24 cellular contexts compared by ENCODE assay signal in genomic region chr14:31881531-31882310, GRCh38.
DNase-seq lines count a peak whose midpoint lies in the region; ATAC-seq and TF ChIP-seq lines count a peak whose summit lies in the region.
"Had no signal": no experiment of that assay in that cellular context is flagged by ENCODE, and none has a peak within 500 bp of the region (broad histone marks: within the 10 kb centered on the region; RNA-seq: fewer than 3 reads in every experiment).

No MANE protein-coding gene starts in this region.

- no peak for TF ChIP-seq CTCF in choroid plexus epithelial cell (conservative IDR thresholded peaks at IDR 0.05; ENCODE audit: low read depth, low read length)

- H3K4me3 Mint-ChIP-seq in activated CD4-positive, alpha-beta T cell treated with anti-CD3 and anti-CD28 coated beads for 36 hours = no peak overlapping the region
- H3K4me3 Mint-ChIP-seq: activated CD8-positive, alpha-beta T cell treated with anti-CD3 and anti-CD28 coated beads, Interleukin-2, amount 10 ng/mL, durations not matched to agents 7 days and 5 days; activated naive CD4-positive, alpha-beta T cell treated with anti-CD3 and anti-CD28 coated beads, Interleukin-2, amount 50 U/mL, for 24 hours; GM23338; stimulated activated naive CD8-positive, alpha-beta T cell treated with anti-CD3 and anti-CD28 coated beads, Interleukin-15, amount 100 ng/mL, for 72 hours; T-helper 17 cell; WTC11 had no signal

- peaks cover 2% of the 10 kb centered on the region for H3K27me3 Mint-ChIP-seq in activated CD4-positive, alpha-beta T cell treated with anti-CD3 and anti-CD28 coated beads for 36 hours
- H3K27me3 Mint-ChIP-seq: activated naive CD4-positive, alpha-beta T cell treated with anti-CD3 and anti-CD28 coated beads, Interleukin-2, amount 50 U/mL, for 24 hours; stimulated activated naive CD8-positive, alpha-beta T cell treated with anti-CD3 and anti-CD28 coated beads, Interleukin-15, amount 100 ng/mL, for 72 hours had no signal

- no peak overlapping the region for H3K4me3 ChIP-seq in choroid plexus epithelial cell (ENCODE audit: low read depth, low read length)
- H3K4me3 ChIP-seq: GM23338, right atrium auricular region, upper lobe of left lung had no signal

- no peaks in the 10 kb centered on the region for H3K9me3 Mint-ChIP-seq in activated CD4-positive, alpha-beta T cell treated with anti-CD3 and anti-CD28 coated beads for 36 hours (ENCODE audit: low read depth)
- H3K9me3 Mint-ChIP-seq: activated naive CD4-positive, alpha-beta T cell treated with anti-CD3 and anti-CD28 coated beads, Interleukin-2, amount 50 U/mL, for 24 hours; GM23338; stimulated activated naive CD8-positive, alpha-beta T cell treated with anti-CD3 and anti-CD28 coated beads, Interleukin-15, amount 100 ng/mL, for 72 hours; WTC11 had no signal

- POLR2A ChIA-PET in activated CD4-positive, alpha-beta T cell treated with anti-CD3 and anti-CD28 coated beads for 36 hours (lab: Charles Lee) = no interaction called here

- intact Hi-C loops in posterior cingulate gyrus (cut with DNase I) = no loop called here
- intact Hi-C loops in activated CD4-positive, alpha-beta T cell treated with anti-CD3 and anti-CD28 coated beads for 36 hours (cut with DNase I, micrococcal nuclease) = no loop called here

- ATAC-seq in activated CD4-positive, alpha-beta T cell treated with anti-CD3 and anti-CD28 coated beads for 36 hours = no peak
- ATAC-seq: activated CD8-positive, alpha-beta T cell treated with anti-CD3 and anti-CD28 coated beads, Interleukin-2, amount 10 ng/mL, durations not matched to agents 7 days and 5 days; GM23338; stimulated activated naive CD8-positive, alpha-beta T cell treated with anti-CD3 and anti-CD28 coated beads, Interleukin-15, amount 100 ng/mL, for 72 hours; T-helper 17 cell; WTC11 had no signal

- no peak overlapping the region for H3K27ac Mint-ChIP-seq in activated CD4-positive, alpha-beta T cell treated with anti-CD3 and anti-CD28 coated beads for 36 hours
- H3K27ac Mint-ChIP-seq: activated CD8-positive, alpha-beta T cell treated with anti-CD3 and anti-CD28 coated beads, Interleukin-2, amount 10 ng/mL, durations not matched to agents 7 days and 5 days; activated naive CD4-positive, alpha-beta T cell treated with anti-CD3 and anti-CD28 coated beads, Interleukin-2, amount 50 U/mL, for 24 hours; GM23338; stimulated activated naive CD8-positive, alpha-beta T cell treated with anti-CD3 and anti-CD28 coated beads, Interleukin-15, amount 100 ng/mL, for 72 hours; T-helper 17 cell; WTC11 had no signal

- CTCF ChIA-PET in activated CD4-positive, alpha-beta T cell treated with anti-CD3 and anti-CD28 coated beads for 36 hours (lab: Charles Lee) = interaction anchor here (0.6 kb wide), 1 partner anchor 343 kb away, joined by 3 read pairs; no protein-coding TSS in a partner anchor

- DNase-seq in AG20443 (ENCODE audit: low spot score) = peak; percentile 47
- peak; percentile 52 for DNase-seq in NCI-H226
- DNase-seq in choroid plexus epithelial cell (ENCODE audit: low read depth) = peak; percentile 40
- peak; percentile 13 for DNase-seq in myocyte (ENCODE audit: low read depth)
- no peak for DNase-seq in cerebellar nuclear complex (lab: John Stamatoyannopoulos, UW)
- DNase-seq in posterior cingulate gyrus = no peak
- DNase-seq in activated CD4-positive, alpha-beta T cell treated with anti-CD3 and anti-CD28 coated beads for 36 hours = no peak
- no peak for DNase-seq in SHP77 treated with DMSO at 0.1 percent for 48 hours (lab: John Stamatoyannopoulos, UW)
- DNase-seq: activated CD8-positive, alpha-beta T cell treated with anti-CD3 and anti-CD28 coated beads, Interleukin-2, amount 10 ng/mL, durations not matched to agents 7 days and 5 days; activated T-cell treated with anti-CD3 and anti-CD28 coated beads, Interleukin-2, amount 50 U/mL, for 48 hours; DMS79 treated with DMSO at 0.1 percent for 48 hours; effector CD4-positive, alpha-beta T cell; hypothalamus; midbrain; MV-4-11; NCI-H187; NCI-H446; stimulated activated naive CD8-positive, alpha-beta T cell treated with anti-CD3 and anti-CD28 coated beads, Interleukin-15, amount 100 ng/mL, for 72 hours; T-helper 17 cell; upper lobe of left lung had no signal

- H3K36me3 Mint-ChIP-seq in activated CD4-positive, alpha-beta T cell treated with anti-CD3 and anti-CD28 coated beads for 36 hours (ENCODE audit: low read depth) = no peaks in the 10 kb centered on the region
- H3K36me3 Mint-ChIP-seq: activated naive CD4-positive, alpha-beta T cell treated with anti-CD3 and anti-CD28 coated beads, Interleukin-2, amount 50 U/mL, for 24 hours; WTC11 had no signal

- no peaks in the 10 kb centered on the region for H3K4me1 Mint-ChIP-seq in activated CD4-positive, alpha-beta T cell treated with anti-CD3 and anti-CD28 coated beads for 36 hours
- H3K4me1 Mint-ChIP-seq: activated naive CD4-positive, alpha-beta T cell treated with anti-CD3 and anti-CD28 coated beads, Interleukin-2, amount 50 U/mL, for 24 hours; GM23338; stimulated activated naive CD8-positive, alpha-beta T cell treated with anti-CD3 and anti-CD28 coated beads, Interleukin-15, amount 100 ng/mL, for 72 hours; T-helper 17 cell; WTC11 had no signal

Comparison
In these comparisons a context has a peak if more than half of its experiments do, and no peak if none do; other contexts are left out.
1. DNase-seq: peak in AG20443 (single experiment), NCI-H226 (single experiment), choroid plexus epithelial cell (single experiment) and myocyte (single experiment); none in cerebellar nuclear complex (0 of 2), posterior cingulate gyrus (0 of 10), activated CD4-positive, alpha-beta T cell treated with anti-CD3 and anti-CD28 coated beads for 36 hours (single experiment) and SHP77 treated with DMSO at 0.1 percent for 48 hours (single experiment).